In the genomic region with DNA sequence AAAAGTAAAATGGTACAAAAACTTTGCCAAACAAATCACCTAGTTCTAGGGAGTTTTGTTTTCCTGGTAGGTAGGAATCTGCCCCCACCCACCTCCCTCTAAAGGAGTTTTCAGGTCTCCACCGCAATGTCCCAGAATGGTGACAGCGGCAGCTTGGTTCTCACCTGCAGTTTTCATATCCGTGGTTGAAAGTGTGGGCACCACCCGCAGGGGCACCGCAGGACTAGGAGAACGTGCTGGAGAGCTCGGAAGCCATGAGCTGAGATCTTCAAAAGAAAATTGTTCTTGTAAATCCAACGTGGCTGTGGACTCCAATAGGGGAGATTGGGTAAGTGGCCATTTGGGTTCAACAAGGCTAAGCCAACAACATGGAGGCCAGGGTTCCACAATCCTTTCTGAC, we compare ENCODE assay signal across 9 cellular contexts.
"Had no signal": no experiment of that assay in that cellular context is flagged by ENCODE, and none has a peak within 500 bp of the region (broad histone marks: within the 10 kb centered on the region; RNA-seq: fewer than 3 reads in every experiment).

No MANE protein-coding gene starts in this region.

- H3K27ac ChIP-seq: GM23248 had no signal

- H3K9ac ChIP-seq: GM23248 had no signal

- ATAC-seq: GM23338, HCT116 had no signal

- H3K4me3 ChIP-seq: GM23248, GM23338, HAP-1 had no signal

- H2AFZ ChIP-seq: GM23248, GM23338 had no signal

- DNase-seq: GM23248, GOT3, H7, H9, HCEC 1CT, HFFc6 had no signal

- H3K4me2 ChIP-seq: GM23338 had no signal

- H3K9me3 ChIP-seq: HAP-1 had no signal

- H3K4me1 ChIP-seq: HAP-1 had no signal
